8 cellular contexts compared by ENCODE assay signal in genomic region chrX:7110821-7111276, GRCh38. TPM values are rescaled to one million over a fixed set of nuclear protein-coding genes. Genes with fewer than 3 reads are reported as not detected.
DNase-seq lines count a peak whose midpoint lies in the region; ATAC-seq and TF ChIP-seq lines count a peak whose summit lies in the region.

No MANE protein-coding gene starts in this region.

- H3F3A ChIP-seq in PC-3 (ENCODE audit: low read length, unreplicated experiment), result no peaks in the 10 kb centered on the region

- H3K4me1 ChIP-seq in PC-3 (ENCODE audit: insufficient read depth, low read length), result peaks cover 15% of the 10 kb centered on the region

- TF ChIP-seq CTCF in PC-3 (conservative IDR thresholded peaks at IDR 0.05; ENCODE audit: low read depth, low read length) (no peak), osteocyte (IDR thresholded peaks at IDR 0.05) (no peak)

- no peaks in the 10 kb centered on the region for H4K20me1 ChIP-seq in PC-3 (ENCODE audit: low read length)

- POLR2A ChIA-PET in PC-3 (lab: Charles Lee; ENCODE audit: unreplicated experiment), result no interaction called here

- H3K36me3 Mint-ChIP-seq in activated CD4-positive, alpha-beta T cell treated with anti-CD3 and anti-CD28 coated beads, Interleukin-2, amount 10 ng/mL, durations not matched to agents 24 days and 14 days (ENCODE audit: low read depth), result peaks cover 7% of the 10 kb centered on the region
- no peaks in the 10 kb centered on the region for H3K36me3 Mint-ChIP-seq in osteocyte (ENCODE audit: unreplicated experiment)

- no peaks in the 10 kb centered on the region for H3K9me3 ChIP-seq in PC-3 (ENCODE audit: low read length)

- no peak overlapping the region for H3K4me3 Mint-ChIP-seq in activated CD4-positive, alpha-beta T cell treated with anti-CD3 and anti-CD28 coated beads, Interleukin-2, amount 10 ng/mL, durations not matched to agents 24 days and 14 days
- H3K4me3 Mint-ChIP-seq in osteocyte (ENCODE audit: unreplicated experiment), result no peak overlapping the region

- no peak for DNase-seq in activated CD4-positive, alpha-beta T cell treated with anti-CD3 and anti-CD28 coated beads, Interleukin-2, amount 10 ng/mL, durations not matched to agents 24 days and 14 days
- no peak for DNase-seq in activated CD4-positive, alpha-beta T cell treated with anti-CD3 and anti-CD28 coated beads for 4 hours
- DNase-seq in PC-3 (peak; percentile 52), osteocyte (ENCODE audit: extremely low spot score, unreplicated experiment) (no peak), NCI-H187 (lab: John Stamatoyannopoulos, UW) (no peak), NCI-H510A (lab: John Stamatoyannopoulos, UW) (no peak), putamen (ENCODE audit: low spot score) (no peak)

- no peaks in the 10 kb centered on the region for H3K27me3 ChIP-seq in PC-3 (ENCODE audit: low read length)

- no peak overlapping the region for H3K4me2 ChIP-seq in PC-3 (ENCODE audit: low read length)

- H3K9ac ChIP-seq in PC-3 (ENCODE audit: low read length), result no peak overlapping the region

- no peaks in the 10 kb centered on the region for H3K36me3 ChIP-seq in PC-3 (ENCODE audit: low read depth, low read length)

- H3K9me3 Mint-ChIP-seq in activated CD4-positive, alpha-beta T cell treated with anti-CD3 and anti-CD28 coated beads, Interleukin-2, amount 10 ng/mL, durations not matched to agents 24 days and 14 days, result no peaks in the 10 kb centered on the region
- H3K9me3 Mint-ChIP-seq in osteocyte (ENCODE audit: unreplicated experiment), result no peaks in the 10 kb centered on the region

- peak overlapping the region; percentile 59 for H3K27ac Mint-ChIP-seq in activated CD4-positive, alpha-beta T cell treated with anti-CD3 and anti-CD28 coated beads, Interleukin-2, amount 10 ng/mL, durations not matched to agents 24 days and 14 days
- H3K27ac Mint-ChIP-seq in osteocyte (ENCODE audit: unreplicated experiment), result peak overlapping the region; percentile 84

- H3K27me3 Mint-ChIP-seq in activated CD4-positive, alpha-beta T cell treated with anti-CD3 and anti-CD28 coated beads, Interleukin-2, amount 10 ng/mL, durations not matched to agents 24 days and 14 days, result no peaks in the 10 kb centered on the region
- H3K27me3 Mint-ChIP-seq in osteocyte (ENCODE audit: unreplicated experiment), result no peaks in the 10 kb centered on the region

- H2AFZ ChIP-seq in PC-3 (ENCODE audit: low read length), result no peak overlapping the region

- ATAC-seq in HG02981 (IDR thresholded peaks at IDR 0.05; ENCODE audit: unreplicated experiment) (peak; percentile 62), PC-3 (peak; percentile 27; the same call in 1 of the 2 replicates)

- no TSS peak for BruUV-seq in PC-3 (replicated peaks; lab: Mats Ljungman, UMichigan)

- CTCF ChIA-PET in PC-3 (lab: Charles Lee), result no interaction called here

- peaks cover 14% of the 10 kb centered on the region for H3K4me1 Mint-ChIP-seq in activated CD4-positive, alpha-beta T cell treated with anti-CD3 and anti-CD28 coated beads, Interleukin-2, amount 10 ng/mL, durations not matched to agents 24 days and 14 days
- H3K4me1 Mint-ChIP-seq in osteocyte (ENCODE audit: unreplicated experiment), result peaks cover 40% of the 10 kb centered on the region

- no peaks in the 10 kb centered on the region for H3K9me2 ChIP-seq in PC-3 (replicated peaks; ENCODE audit: low read length)

- peak overlapping the region; percentile 59 for H3K27ac ChIP-seq in PC-3 (ENCODE audit: low read length)

- H3K4me3 ChIP-seq in PC-3 (ENCODE audit: low read length), result no peak overlapping the region

- intact Hi-C loops in activated CD4-positive, alpha-beta T cell treated with anti-CD3 and anti-CD28 coated beads, Interleukin-2, amount 10 ng/mL, durations not matched to agents 24 days and 14 days (cut with micrococcal nuclease), result no loop called here
- intact Hi-C loops in PC-3 (cut with micrococcal nuclease), result no loop called here

- H3K79me2 ChIP-seq in PC-3 (ENCODE audit: low read length), result 0 out of 2 replicates have a peak, but pooled peaks cover 21% of the 10 kb centered on the region

RNA-seq across cellular contexts. Expression of gene STS, which starts 36.7 kb away (rescaled TPM):
- 0.86 and 1.0 TPM in 2 replicates for total RNA-seq in activated CD4-positive, alpha-beta T cell treated with anti-CD3 and anti-CD28 coated beads, Interleukin-2, amount 10 ng/mL, durations not matched to agents 24 days and 14 days
- total RNA-seq in PC-3 (2014; rRNA removed) (3.1 and 3.3 TPM in 2 replicates), osteocyte (13.3 and 13.5 TPM in 2 replicates)

RNA-seq across cellular contexts. Expression of gene PUDP, which starts 37.1 kb away (rescaled TPM):
- total RNA-seq in activated CD4-positive, alpha-beta T cell treated with anti-CD3 and anti-CD28 coated beads, Interleukin-2, amount 10 ng/mL, durations not matched to agents 24 days and 14 days, result 17.4 and 19.5 TPM in 2 replicates
- total RNA-seq in PC-3 (2014; rRNA removed) (7.6 and 7.8 TPM in 2 replicates), osteocyte (18.4 and 21.9 TPM in 2 replicates)
